Comparison of ENCODE assay signal across 15 cellular contexts in the genomic region with DNA sequence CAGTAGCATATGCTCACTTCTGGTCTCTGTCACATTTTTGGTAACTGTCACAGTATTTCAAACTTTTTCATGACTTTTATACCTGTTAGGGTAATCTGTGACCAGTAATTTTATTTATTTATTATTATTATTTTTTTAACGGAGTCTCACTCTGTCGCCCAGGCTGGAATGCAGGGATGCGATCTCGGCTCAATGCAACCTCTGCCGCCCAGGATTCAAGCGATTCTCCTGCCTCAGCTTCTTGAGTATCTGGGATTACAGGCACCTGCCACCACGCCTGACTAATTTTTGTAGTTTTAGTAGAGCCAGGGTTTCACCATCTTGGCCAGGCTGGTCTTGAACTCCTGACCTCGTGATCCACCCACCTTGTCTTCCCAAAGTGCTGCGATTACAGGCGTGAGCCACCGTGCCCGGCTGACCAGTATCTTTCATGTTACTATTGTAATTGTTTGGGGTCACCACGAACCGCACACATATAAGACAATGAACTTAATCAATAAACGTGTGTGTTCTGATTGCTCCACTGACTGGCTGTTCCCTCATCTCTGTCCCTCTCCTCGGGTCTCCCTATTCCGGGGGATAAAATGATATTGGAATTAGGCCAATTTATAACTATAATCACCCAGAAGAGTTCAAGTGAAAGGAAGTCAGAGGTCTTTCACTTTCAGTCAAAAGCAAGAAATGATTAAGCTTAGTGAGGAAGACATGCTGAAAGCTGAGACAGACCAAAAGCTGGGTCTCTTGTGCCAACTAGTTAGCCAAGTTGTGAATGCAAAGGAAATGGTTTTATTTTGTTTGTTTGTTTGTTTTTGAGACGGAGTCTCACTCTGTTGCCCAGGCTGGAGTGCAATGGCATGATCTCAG. TPM values are rescaled to one million over a fixed set of nuclear protein-coding genes. Genes with fewer than 3 reads are reported as not detected.
DNase-seq lines count a peak whose midpoint lies in the region; ATAC-seq and TF ChIP-seq lines count a peak whose summit lies in the region.
"Had no signal": no experiment of that assay in that cellular context is flagged by ENCODE, and none has a peak within 500 bp of the region (broad histone marks: within the 10 kb centered on the region; RNA-seq: fewer than 3 reads in every experiment).

No MANE protein-coding gene starts in this region.

- POLR2A ChIA-PET in WTC11 (lab: Charles Lee) = interaction anchor here (0.6 kb wide), 1 partner anchor 359 kb away, joined by 3 read pairs; no protein-coding TSS in a partner anchor

- H3K36me3 Mint-ChIP-seq in activated naive CD8-positive, alpha-beta T cell treated with anti-CD3 and anti-CD28 coated beads, Interleukin-2, amount 50 U/mL, for 24 hours (ENCODE audit: low read depth) = no peaks in the 10 kb centered on the region
- H3K36me3 Mint-ChIP-seq in activated naive CD8-positive, alpha-beta T cell treated with anti-CD3 and anti-CD28 coated beads for 36 hours = no peaks in the 10 kb centered on the region
- no peaks in the 10 kb centered on the region for H3K36me3 Mint-ChIP-seq in T-helper 2 cell treated with Interferon-gamma antibody and Interleukin-4, amounts not matched to agents 5 μg/mL and 100 μg/mL, for 36 hours (ENCODE audit: low read depth)
- H3K36me3 Mint-ChIP-seq in WTC11 = peaks cover 19% of the 10 kb centered on the region
- H3K36me3 Mint-ChIP-seq: activated naive CD4-positive, alpha-beta T cell treated with anti-CD3 and anti-CD28 coated beads, Interleukin-2, amount 10 ng/mL, durations not matched to agents 7 days and 5 days had no signal

- CTCF ChIA-PET in WTC11 (lab: Charles Lee) = interaction anchor here (0.9 to 1.6 kb wide), 2 partner anchors 9 to 121 kb away, joined by 3 to 9 read pairs; no protein-coding TSS in a partner anchor

- H3K4me1 Mint-ChIP-seq in activated naive CD8-positive, alpha-beta T cell treated with anti-CD3 and anti-CD28 coated beads, Interleukin-2, amount 50 U/mL, for 24 hours = peaks cover 10% of the 10 kb centered on the region
- peaks cover 8% of the 10 kb centered on the region for H3K4me1 Mint-ChIP-seq in activated naive CD8-positive, alpha-beta T cell treated with anti-CD3 and anti-CD28 coated beads for 36 hours
- H3K4me1 Mint-ChIP-seq in T-helper 2 cell treated with Interferon-gamma antibody and Interleukin-4, amounts not matched to agents 5 μg/mL and 100 μg/mL, for 36 hours (ENCODE audit: low read depth) = peaks cover 13% of the 10 kb centered on the region
- H3K4me1 Mint-ChIP-seq in WTC11 = peaks cover 14% of the 10 kb centered on the region

- H3K27ac Mint-ChIP-seq in activated naive CD8-positive, alpha-beta T cell treated with anti-CD3 and anti-CD28 coated beads, Interleukin-2, amount 50 U/mL, for 24 hours = no peak overlapping the region
- H3K27ac Mint-ChIP-seq in activated naive CD8-positive, alpha-beta T cell treated with anti-CD3 and anti-CD28 coated beads for 36 hours = no peak overlapping the region
- H3K27ac Mint-ChIP-seq in T-helper 2 cell treated with Interferon-gamma antibody and Interleukin-4, amounts not matched to agents 5 μg/mL and 100 μg/mL, for 36 hours = no peak overlapping the region
- H3K27ac Mint-ChIP-seq in WTC11 = no peak overlapping the region

- no peak overlapping the region for H3K4me3 Mint-ChIP-seq in activated naive CD8-positive, alpha-beta T cell treated with anti-CD3 and anti-CD28 coated beads, Interleukin-2, amount 50 U/mL, for 24 hours
- no peak overlapping the region for H3K4me3 Mint-ChIP-seq in activated naive CD8-positive, alpha-beta T cell treated with anti-CD3 and anti-CD28 coated beads for 36 hours
- H3K4me3 Mint-ChIP-seq in T-helper 2 cell treated with Interferon-gamma antibody and Interleukin-4, amounts not matched to agents 5 μg/mL and 100 μg/mL, for 36 hours = no peak overlapping the region
- H3K4me3 Mint-ChIP-seq in WTC11 = no peak overlapping the region
- H3K4me3 Mint-ChIP-seq: activated naive CD4-positive, alpha-beta T cell treated with anti-CD3 and anti-CD28 coated beads, Interleukin-2, amount 10 ng/mL, durations not matched to agents 7 days and 5 days had no signal

- H3K9me3 Mint-ChIP-seq in activated naive CD8-positive, alpha-beta T cell treated with anti-CD3 and anti-CD28 coated beads, Interleukin-2, amount 50 U/mL, for 24 hours = no peaks in the 10 kb centered on the region
- no peaks in the 10 kb centered on the region for H3K9me3 Mint-ChIP-seq in activated naive CD8-positive, alpha-beta T cell treated with anti-CD3 and anti-CD28 coated beads for 36 hours
- peaks cover 5% of the 10 kb centered on the region for H3K9me3 Mint-ChIP-seq in T-helper 2 cell treated with Interferon-gamma antibody and Interleukin-4, amounts not matched to agents 5 μg/mL and 100 μg/mL, for 36 hours
- peaks cover 11% of the 10 kb centered on the region for H3K9me3 Mint-ChIP-seq in WTC11
- H3K9me3 Mint-ChIP-seq: activated naive CD4-positive, alpha-beta T cell treated with anti-CD3 and anti-CD28 coated beads, Interleukin-2, amount 10 ng/mL, durations not matched to agents 7 days and 5 days had no signal

- no peaks in the 10 kb centered on the region for H3K27me3 Mint-ChIP-seq in activated naive CD8-positive, alpha-beta T cell treated with anti-CD3 and anti-CD28 coated beads, Interleukin-2, amount 50 U/mL, for 24 hours
- H3K27me3 Mint-ChIP-seq in activated naive CD8-positive, alpha-beta T cell treated with anti-CD3 and anti-CD28 coated beads for 36 hours = no peaks in the 10 kb centered on the region
- H3K27me3 Mint-ChIP-seq in T-helper 2 cell treated with Interferon-gamma antibody and Interleukin-4, amounts not matched to agents 5 μg/mL and 100 μg/mL, for 36 hours (ENCODE audit: low read depth) = no peaks in the 10 kb centered on the region
- no peaks in the 10 kb centered on the region for H3K27me3 Mint-ChIP-seq in WTC11 (ENCODE audit: low read depth)
- H3K27me3 Mint-ChIP-seq: activated naive CD4-positive, alpha-beta T cell treated with anti-CD3 and anti-CD28 coated beads, Interleukin-2, amount 10 ng/mL, durations not matched to agents 7 days and 5 days had no signal

- DNase-seq in activated naive CD8-positive, alpha-beta T cell treated with anti-CD3 and anti-CD28 coated beads, Interleukin-2, amount 50 U/mL, for 24 hours = no peak
- DNase-seq in activated naive CD8-positive, alpha-beta T cell treated with anti-CD3 and anti-CD28 coated beads for 36 hours = no peak
- no peak for DNase-seq in stimulated activated naive CD8-positive, alpha-beta T cell treated with anti-CD3 and anti-CD28 coated beads, Interleukin-15, Interleukin-2, amounts not matched to agents 100 U/mL and 50 U/mL, for 24 hours
- DNase-seq in T-helper 2 cell treated with Interferon-gamma antibody and Interleukin-4, amounts not matched to agents 5 μg/mL and 100 μg/mL, for 36 hours (ENCODE audit: low spot score) = no peak
- DNase-seq in WTC11 (ENCODE audit: low spot score) = no peak
- DNase-seq in activated effector memory CD4-positive, alpha-beta T cell treated with anti-CD3 and anti-CD28 coated beads, Interleukin-2, amount 50 U/mL, for 16 hours = no peak
- DNase-seq: activated naive CD4-positive, alpha-beta T cell treated with anti-CD3 and anti-CD28 coated beads, Interleukin-2, amount 10 ng/mL, durations not matched to agents 7 days and 5 days; AML-193; mesendoderm; NCI-H1417 treated with DMSO at 0.1 percent for 48 hours; NCI-H524; SHP77; stimulated activated naive CD4-positive, alpha-beta T cell had no signal

- TF ChIP-seq CTCF in WTC11 (IDR thresholded peaks at IDR 0.05) = no peak

- ATAC-seq in activated naive CD8-positive, alpha-beta T cell treated with anti-CD3 and anti-CD28 coated beads, Interleukin-2, amount 50 U/mL, for 24 hours = peak; percentile 54
- ATAC-seq in HG02642 (IDR thresholded peaks at IDR 0.05; ENCODE audit: poor library complexity, unreplicated experiment) (peak; percentile 72), HG03521 (IDR thresholded peaks at IDR 0.05; ENCODE audit: unreplicated experiment) (peak; percentile 46), WTC11 (no peak)
- peak; percentile 69 for ATAC-seq in stimulated activated naive CD8-positive, alpha-beta T cell treated with anti-CD3 and anti-CD28 coated beads, Interleukin-15, Interleukin-2, amounts not matched to agents 100 U/mL and 50 U/mL, for 24 hours

TF ChIP-seq in WTC11, 78 proteins besides CTCF, POLR2A, EP300 and RAD21 (continues in another document):
- TF ChIP-seq ETV6 (CRISPR knock-in tag; IDR thresholded peaks at IDR 0.05) (no peak), ATF1 (CRISPR knock-in tag; IDR thresholded peaks at IDR 0.05) (no peak), CBFB (CRISPR knock-in tag; IDR thresholded peaks at IDR 0.05; ENCODE audit: low read depth) (no peak), TP53 (CRISPR knock-in tag; IDR thresholded peaks at IDR 0.05) (no peak), OVOL2 (CRISPR knock-in tag; IDR thresholded peaks at IDR 0.05; ENCODE audit: borderline replicate concordance) (no peak), NR2C2 (CRISPR knock-in tag; IDR thresholded peaks at IDR 0.05) (no peak)
- TF ChIP-seq, protein P1, sequence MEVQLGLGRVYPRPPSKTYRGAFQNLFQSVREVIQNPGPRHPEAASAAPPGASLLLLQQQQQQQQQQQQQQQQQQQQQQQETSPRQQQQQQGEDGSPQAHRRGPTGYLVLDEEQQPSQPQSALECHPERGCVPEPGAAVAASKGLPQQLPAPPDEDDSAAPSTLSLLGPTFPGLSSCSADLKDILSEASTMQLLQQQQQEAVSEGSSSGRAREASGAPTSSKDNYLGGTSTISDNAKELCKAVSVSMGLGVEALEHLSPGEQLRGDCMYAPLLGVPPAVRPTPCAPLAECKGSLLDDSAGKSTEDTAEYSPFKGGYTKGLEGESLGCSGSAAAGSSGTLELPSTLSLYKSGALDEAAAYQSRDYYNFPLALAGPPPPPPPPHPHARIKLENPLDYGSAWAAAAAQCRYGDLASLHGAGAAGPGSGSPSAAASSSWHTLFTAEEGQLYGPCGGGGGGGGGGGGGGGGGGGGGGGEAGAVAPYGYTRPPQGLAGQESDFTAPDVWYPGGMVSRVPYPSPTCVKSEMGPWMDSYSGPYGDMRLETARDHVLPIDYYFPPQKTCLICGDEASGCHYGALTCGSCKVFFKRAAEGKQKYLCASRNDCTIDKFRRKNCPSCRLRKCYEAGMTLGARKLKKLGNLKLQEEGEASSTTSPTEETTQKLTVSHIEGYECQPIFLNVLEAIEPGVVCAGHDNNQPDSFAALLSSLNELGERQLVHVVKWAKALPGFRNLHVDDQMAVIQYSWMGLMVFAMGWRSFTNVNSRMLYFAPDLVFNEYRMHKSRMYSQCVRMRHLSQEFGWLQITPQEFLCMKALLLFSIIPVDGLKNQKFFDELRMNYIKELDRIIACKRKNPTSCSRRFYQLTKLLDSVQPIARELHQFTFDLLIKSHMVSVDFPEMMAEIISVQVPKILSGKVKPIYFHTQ (CRISPR knock-in tag; IDR thresholded peaks at IDR 0.05) = no peak
- TF ChIP-seq, protein P2, sequence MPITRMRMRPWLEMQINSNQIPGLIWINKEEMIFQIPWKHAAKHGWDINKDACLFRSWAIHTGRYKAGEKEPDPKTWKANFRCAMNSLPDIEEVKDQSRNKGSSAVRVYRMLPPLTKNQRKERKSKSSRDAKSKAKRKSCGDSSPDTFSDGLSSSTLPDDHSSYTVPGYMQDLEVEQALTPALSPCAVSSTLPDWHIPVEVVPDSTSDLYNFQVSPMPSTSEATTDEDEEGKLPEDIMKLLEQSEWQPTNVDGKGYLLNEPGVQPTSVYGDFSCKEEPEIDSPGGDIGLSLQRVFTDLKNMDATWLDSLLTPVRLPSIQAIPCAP (CRISPR knock-in tag; IDR thresholded peaks at IDR 0.05) = no peak

RNA-seq across cellular contexts. Expression of a gene that starts 22.9 kb away (rescaled TPM):
- 10 to 100 TPM; 18.8 to 21.2 TPM for total RNA-seq in activated naive CD8-positive, alpha-beta T cell treated with anti-CD3 and anti-CD28 coated beads for 36 hours
- total RNA-seq in WTC11 (2021) = 201 to 210 TPM (median 206 TPM) in 3 replicates
